Comparison of ENCODE assay signal across 1 cellular context in the genomic region with DNA sequence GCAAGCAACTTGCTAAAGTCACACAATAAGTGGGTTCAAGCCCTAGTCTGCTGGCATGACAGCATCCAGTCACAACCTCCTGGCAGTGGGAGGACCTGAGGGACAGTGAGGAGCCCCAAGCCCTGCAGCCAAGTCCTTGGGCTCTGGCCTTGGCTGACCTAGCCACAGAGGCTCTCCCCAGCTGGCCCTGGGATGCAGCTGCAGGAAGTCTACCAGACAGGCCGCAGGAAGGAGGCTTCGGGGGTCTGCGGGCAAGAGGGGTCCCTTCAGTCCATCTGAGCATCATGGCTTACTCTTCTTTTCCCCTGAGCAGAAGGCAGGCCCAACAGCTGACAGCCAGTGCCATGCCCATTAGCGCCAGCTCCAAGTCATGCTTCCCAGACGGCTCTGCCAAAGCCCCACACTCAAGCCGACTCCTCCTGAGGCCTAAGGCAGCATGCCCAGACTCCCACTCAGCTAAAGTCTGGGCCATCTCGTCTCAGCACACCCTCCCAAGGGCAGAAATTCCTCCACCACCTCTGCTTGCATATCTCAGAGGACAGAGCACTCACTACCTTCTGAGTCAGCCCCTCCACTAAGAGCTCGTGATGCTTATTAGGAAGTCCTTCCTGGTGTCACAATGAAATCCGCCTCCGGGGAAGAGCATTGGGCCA.
A peak's percentile ranks its signal among the peaks of the same experiment; 100 is the strongest.
TF ChIP-seq lines count a peak whose summit lies in the region.

No MANE protein-coding gene starts in this region.

TF ChIP-seq in HepG2, 621 proteins besides CTCF, POLR2A, EP300 and RAD21 (continued from another document):
- TF ChIP-seq, protein P1, sequence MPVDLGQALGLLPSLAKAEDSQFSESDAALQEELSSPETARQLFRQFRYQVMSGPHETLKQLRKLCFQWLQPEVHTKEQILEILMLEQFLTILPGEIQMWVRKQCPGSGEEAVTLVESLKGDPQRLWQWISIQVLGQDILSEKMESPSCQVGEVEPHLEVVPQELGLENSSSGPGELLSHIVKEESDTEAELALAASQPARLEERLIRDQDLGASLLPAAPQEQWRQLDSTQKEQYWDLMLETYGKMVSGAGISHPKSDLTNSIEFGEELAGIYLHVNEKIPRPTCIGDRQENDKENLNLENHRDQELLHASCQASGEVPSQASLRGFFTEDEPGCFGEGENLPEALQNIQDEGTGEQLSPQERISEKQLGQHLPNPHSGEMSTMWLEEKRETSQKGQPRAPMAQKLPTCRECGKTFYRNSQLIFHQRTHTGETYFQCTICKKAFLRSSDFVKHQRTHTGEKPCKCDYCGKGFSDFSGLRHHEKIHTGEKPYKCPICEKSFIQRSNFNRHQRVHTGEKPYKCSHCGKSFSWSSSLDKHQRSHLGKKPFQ (CRISPR knock-in tag; IDR thresholded peaks at IDR 0.05; ENCODE audit: insufficient replicate concordance): no peak
- 0 out of 2 replicates have a peak, but pooled peaks have one; percentile 18 for TF ChIP-seq ZNF329 (CRISPR knock-in tag; IDR thresholded peaks at IDR 0.05; ENCODE audit: low read depth)
- no peak for TF ChIP-seq MEIS2 (CRISPR knock-in tag; IDR thresholded peaks at IDR 0.05)
- TF ChIP-seq SIN3A (IDR thresholded peaks at IDR 0.05; ENCODE audit: borderline replicate concordance, low read depth, low read length): no peak
- TF ChIP-seq, protein P2, sequence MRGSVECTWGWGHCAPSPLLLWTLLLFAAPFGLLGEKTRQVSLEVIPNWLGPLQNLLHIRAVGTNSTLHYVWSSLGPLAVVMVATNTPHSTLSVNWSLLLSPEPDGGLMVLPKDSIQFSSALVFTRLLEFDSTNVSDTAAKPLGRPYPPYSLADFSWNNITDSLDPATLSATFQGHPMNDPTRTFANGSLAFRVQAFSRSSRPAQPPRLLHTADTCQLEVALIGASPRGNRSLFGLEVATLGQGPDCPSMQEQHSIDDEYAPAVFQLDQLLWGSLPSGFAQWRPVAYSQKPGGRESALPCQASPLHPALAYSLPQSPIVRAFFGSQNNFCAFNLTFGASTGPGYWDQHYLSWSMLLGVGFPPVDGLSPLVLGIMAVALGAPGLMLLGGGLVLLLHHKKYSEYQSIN (CRISPR knock-in tag; IDR thresholded peaks at IDR 0.05; ENCODE audit: borderline replicate concordance): no peak
- 0 out of 2 replicates have a peak, but pooled peaks have one; percentile 8 for TF ChIP-seq PHF8 (CRISPR knock-in tag; IDR thresholded peaks at IDR 0.05)
- TF ChIP-seq SMAD1 (CRISPR knock-in tag; IDR thresholded peaks at IDR 0.05; ENCODE audit: borderline replicate concordance, low read depth): no peak
- 0 out of 2 replicates have a peak, but pooled peaks have one; percentile 12 for TF ChIP-seq ZNF333 (CRISPR knock-in tag; IDR thresholded peaks at IDR 0.05; ENCODE audit: borderline replicate concordance)
- TF ChIP-seq RCOR2 (CRISPR knock-in tag; IDR thresholded peaks at IDR 0.05): 0 out of 2 replicates have a peak, but pooled peaks have one; percentile 11
- TF ChIP-seq KLF11 (CRISPR knock-in tag; IDR thresholded peaks at IDR 0.05): no peak
- TF ChIP-seq, protein P3, sequence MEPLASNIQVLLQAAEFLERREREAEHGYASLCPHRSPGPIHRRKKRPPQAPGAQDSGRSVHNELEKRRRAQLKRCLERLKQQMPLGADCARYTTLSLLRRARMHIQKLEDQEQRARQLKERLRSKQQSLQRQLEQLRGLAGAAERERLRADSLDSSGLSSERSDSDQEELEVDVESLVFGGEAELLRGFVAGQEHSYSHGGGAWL (CRISPR knock-in tag; IDR thresholded peaks at IDR 0.05): no peak
- TF ChIP-seq, protein P4, sequence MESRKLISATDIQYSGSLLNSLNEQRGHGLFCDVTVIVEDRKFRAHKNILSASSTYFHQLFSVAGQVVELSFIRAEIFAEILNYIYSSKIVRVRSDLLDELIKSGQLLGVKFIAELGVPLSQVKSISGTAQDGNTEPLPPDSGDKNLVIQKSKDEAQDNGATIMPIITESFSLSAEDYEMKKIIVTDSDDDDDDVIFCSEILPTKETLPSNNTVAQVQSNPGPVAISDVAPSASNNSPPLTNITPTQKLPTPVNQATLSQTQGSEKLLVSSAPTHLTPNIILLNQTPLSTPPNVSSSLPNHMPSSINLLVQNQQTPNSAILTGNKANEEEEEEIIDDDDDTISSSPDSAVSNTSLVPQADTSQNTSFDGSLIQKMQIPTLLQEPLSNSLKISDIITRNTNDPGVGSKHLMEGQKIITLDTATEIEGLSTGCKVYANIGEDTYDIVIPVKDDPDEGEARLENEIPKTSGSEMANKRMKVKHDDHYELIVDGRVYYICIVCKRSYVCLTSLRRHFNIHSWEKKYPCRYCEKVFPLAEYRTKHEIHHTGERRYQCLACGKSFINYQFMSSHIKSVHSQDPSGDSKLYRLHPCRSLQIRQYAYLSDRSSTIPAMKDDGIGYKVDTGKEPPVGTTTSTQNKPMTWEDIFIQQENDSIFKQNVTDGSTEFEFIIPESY (CRISPR knock-in tag; IDR thresholded peaks at IDR 0.05): peak; percentile 38; the same call in 1 of the 2 replicates
- no peak for TF ChIP-seq CBX2 (IDR thresholded peaks at IDR 0.05; ENCODE audit: low read depth, low read length)
- TF ChIP-seq CBX2 (CRISPR knock-in tag; IDR thresholded peaks at IDR 0.05; ENCODE audit: low read depth): no peak
- TF ChIP-seq, protein P5, sequence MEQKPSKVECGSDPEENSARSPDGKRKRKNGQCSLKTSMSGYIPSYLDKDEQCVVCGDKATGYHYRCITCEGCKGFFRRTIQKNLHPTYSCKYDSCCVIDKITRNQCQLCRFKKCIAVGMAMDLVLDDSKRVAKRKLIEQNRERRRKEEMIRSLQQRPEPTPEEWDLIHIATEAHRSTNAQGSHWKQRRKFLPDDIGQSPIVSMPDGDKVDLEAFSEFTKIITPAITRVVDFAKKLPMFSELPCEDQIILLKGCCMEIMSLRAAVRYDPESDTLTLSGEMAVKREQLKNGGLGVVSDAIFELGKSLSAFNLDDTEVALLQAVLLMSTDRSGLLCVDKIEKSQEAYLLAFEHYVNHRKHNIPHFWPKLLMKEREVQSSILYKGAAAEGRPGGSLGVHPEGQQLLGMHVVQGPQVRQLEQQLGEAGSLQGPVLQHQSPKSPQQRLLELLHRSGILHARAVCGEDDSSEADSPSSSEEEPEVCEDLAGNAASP (CRISPR knock-in tag; IDR thresholded peaks at IDR 0.05; ENCODE audit: borderline replicate concordance): no peak; the same call in 1 of the 2 replicates
- 0 out of 2 replicates have a peak, but pooled peaks have one; percentile 9 for TF ChIP-seq GTF3A (CRISPR knock-in tag; conservative IDR thresholded peaks at IDR 0.05)
- no peak for TF ChIP-seq GTF2F1 (IDR thresholded peaks at IDR 0.05; ENCODE audit: low read length)
- TF ChIP-seq AHR (CRISPR knock-in tag; IDR thresholded peaks at IDR 0.05): 0 out of 2 replicates have a peak, but pooled peaks have one; percentile 26
- TF ChIP-seq ZNF567 (CRISPR knock-in tag; IDR thresholded peaks at IDR 0.05; ENCODE audit: borderline replicate concordance): no peak
- TF ChIP-seq ZBTB42 (CRISPR knock-in tag; IDR thresholded peaks at IDR 0.05): 0 out of 2 replicates have a peak, but pooled peaks have one; percentile 17
- no peak for TF ChIP-seq RELA (CRISPR knock-in tag; IDR thresholded peaks at IDR 0.05)
- TF ChIP-seq ZNF7 (CRISPR knock-in tag; IDR thresholded peaks at IDR 0.05): peak; percentile 45; the same call in 1 of the 2 replicates
- no peak for TF ChIP-seq ZNF121 (CRISPR knock-in tag; IDR thresholded peaks at IDR 0.05)
- TF ChIP-seq ZNF446 (CRISPR knock-in tag; IDR thresholded peaks at IDR 0.05): no peak
